In genomic region chr1:1031659-1032245, GRCh38 we compare ENCODE assay signal across 15 cellular contexts. TPM values are rescaled to one million over a fixed set of nuclear protein-coding genes. Genes with fewer than 3 reads are reported as not detected.
A peak's percentile ranks its signal among the peaks of the same experiment; 100 is the strongest.
DNase-seq lines count a peak whose midpoint lies in the region; ATAC-seq and TF ChIP-seq lines count a peak whose summit lies in the region.
"Had no signal": no experiment of that assay in that cellular context is flagged by ENCODE, and none has a peak within 500 bp of the region (broad histone marks: within the 10 kb centered on the region; RNA-seq: fewer than 3 reads in every experiment).

No MANE protein-coding gene starts in this region.

- CTCF ChIA-PET in WTC11 (lab: Charles Lee) = interaction anchor here (0.7 to 4.3 kb wide), 11 partner anchors 8 to 316 kb away, joined by 3 to 57 read pairs (median 8); partner anchors contain the start of genes AGRN and ISG15

- peaks cover 5% of the 10 kb centered on the region for H3K4me1 Mint-ChIP-seq in activated naive CD4-positive, alpha-beta T cell treated with anti-CD3 and anti-CD28 coated beads, Interleukin-2, amount 50 U/mL, for 24 hours
- peaks cover 10% of the 10 kb centered on the region for H3K4me1 Mint-ChIP-seq in WTC11
- peaks cover 0 to 9% of the 10 kb centered on the region in 2 donors for H3K4me1 Mint-ChIP-seq in immature natural killer cell
- H3K4me1 Mint-ChIP-seq in stimulated activated naive B cell treated with anti-CD40 and anti-IgM and Interleukin-4, amounts not matched to agents 10 μg/mL and 1 μg/mL and 100 μg/mL, for 72 hours = peaks cover 24 to 27% of the 10 kb centered on the region in 2 donors

- H3K27ac Mint-ChIP-seq in activated naive CD4-positive, alpha-beta T cell treated with anti-CD3 and anti-CD28 coated beads, Interleukin-2, amount 50 U/mL, for 24 hours = peak overlapping the region; percentile 41
- H3K27ac Mint-ChIP-seq in WTC11 (no peak overlapping the region), immature natural killer cell (peak overlapping the region in 1 of 6 donors; percentile 40)
- H3K27ac Mint-ChIP-seq in stimulated activated naive B cell treated with anti-CD40 and anti-IgM and Interleukin-4, amounts not matched to agents 10 μg/mL and 1 μg/mL and 100 μg/mL, for 72 hours = peak overlapping the region; percentile 97

- DNase-seq in activated naive CD4-positive, alpha-beta T cell treated with anti-CD3 and anti-CD28 coated beads, Interleukin-2, amount 50 U/mL, for 16 hours = no peak
- DNase-seq in WTC11 (ENCODE audit: low spot score) = no peak
- no peak for DNase-seq in immature natural killer cell
- DNase-seq in stimulated activated naive B cell treated with anti-CD40 and anti-IgM and Interleukin-4, amounts not matched to agents 10 μg/mL and 1 μg/mL and 100 μg/mL, for 72 hours = no peak
- no peak for DNase-seq in SIG-M5 treated with dmso at 0.1 percent for 504 hours (lab: John Stamatoyannopoulos, UW; ENCODE audit: unreplicated experiment)
- DNase-seq in COLO829 (ENCODE audit: low spot score) = no peak
- DNase-seq: activated CD4-positive, alpha-beta T cell treated with anti-CD3 and anti-CD28 coated beads for 4 hours; brain microvascular endothelial cell; effector CD8-positive, alpha-beta T cell; NCI-H1417 treated with DMSO at 0.1 percent for 48 hours; NCI-H446 treated with DMSO at 0.1 percent for 48 hours had no signal

- no peaks in the 10 kb centered on the region for H3K36me3 Mint-ChIP-seq in activated naive CD4-positive, alpha-beta T cell treated with anti-CD3 and anti-CD28 coated beads, Interleukin-2, amount 50 U/mL, for 24 hours
- peaks cover 5% of the 10 kb centered on the region; the same call in 1 of the 2 replicates for H3K36me3 Mint-ChIP-seq in WTC11
- no peaks in the 10 kb centered on the region for H3K36me3 Mint-ChIP-seq in immature natural killer cell
- H3K36me3 Mint-ChIP-seq in stimulated activated naive B cell treated with anti-CD40 and anti-IgM and Interleukin-4, amounts not matched to agents 10 μg/mL and 1 μg/mL and 100 μg/mL, for 72 hours = peaks cover 7 to 14% of the 10 kb centered on the region in 2 donors

- POLR2A ChIA-PET in WTC11 (lab: Charles Lee) = interaction anchor here (2.0 kb wide), 1 partner anchor 12 kb away, joined by 9 read pairs; the partner anchor contains the start of gene AGRN

- no peaks in the 10 kb centered on the region for H3K9me3 Mint-ChIP-seq in activated naive CD4-positive, alpha-beta T cell treated with anti-CD3 and anti-CD28 coated beads, Interleukin-2, amount 50 U/mL, for 24 hours
- H3K9me3 Mint-ChIP-seq in WTC11 (no peaks in the 10 kb centered on the region), immature natural killer cell (no peaks in the 10 kb centered on the region)
- H3K9me3 Mint-ChIP-seq in stimulated activated naive B cell treated with anti-CD40 and anti-IgM and Interleukin-4, amounts not matched to agents 10 μg/mL and 1 μg/mL and 100 μg/mL, for 72 hours = no peaks in the 10 kb centered on the region

- no peak for TF ChIP-seq CTCF in WTC11 (IDR thresholded peaks at IDR 0.05)

- peak overlapping the region; percentile 58 for H3K4me3 Mint-ChIP-seq in activated naive CD4-positive, alpha-beta T cell treated with anti-CD3 and anti-CD28 coated beads, Interleukin-2, amount 50 U/mL, for 24 hours
- peak overlapping the region; percentile 60 for H3K4me3 Mint-ChIP-seq in WTC11
- peak overlapping the region in 4 of 5 donors; percentile 6 to 52 (median 16) for H3K4me3 Mint-ChIP-seq in immature natural killer cell
- H3K4me3 Mint-ChIP-seq in stimulated activated naive B cell treated with anti-CD40 and anti-IgM and Interleukin-4, amounts not matched to agents 10 μg/mL and 1 μg/mL and 100 μg/mL, for 72 hours = peak overlapping the region; percentile 87 to 88

- ATAC-seq in WTC11 (no peak), HG02763 (IDR thresholded peaks at IDR 0.05; ENCODE audit: unreplicated experiment) (no peak)
- ATAC-seq in stimulated activated naive B cell treated with anti-CD40 and anti-IgM and Interleukin-4, amounts not matched to agents 10 μg/mL and 1 μg/mL and 100 μg/mL, for 72 hours (replicated peaks) = no peak

- H3K27me3 Mint-ChIP-seq in activated naive CD4-positive, alpha-beta T cell treated with anti-CD3 and anti-CD28 coated beads, Interleukin-2, amount 50 U/mL, for 24 hours = no peaks in the 10 kb centered on the region
- peaks cover 18% of the 10 kb centered on the region for H3K27me3 Mint-ChIP-seq in WTC11 (ENCODE audit: low read depth)
- H3K27me3 Mint-ChIP-seq in immature natural killer cell (ENCODE audit: low read depth in 3 of 3) = peaks cover 3 to 9% (median 6%) of the 10 kb centered on the region in 3 donors
- H3K27me3 Mint-ChIP-seq in stimulated activated naive B cell treated with anti-CD40 and anti-IgM and Interleukin-4, amounts not matched to agents 10 μg/mL and 1 μg/mL and 100 μg/mL, for 72 hours = peaks cover 17 to 29% of the 10 kb centered on the region in 2 donors

TF ChIP-seq in WTC11, 78 proteins besides CTCF, POLR2A, EP300 and RAD21:
- no peak for TF ChIP-seq NR3C1 (CRISPR knock-in tag; conservative IDR thresholded peaks at IDR 0.05; ENCODE audit: low read depth)

RNA-seq across cellular contexts. Expression of gene AGRN, which starts 11.8 kb away (rescaled TPM):
- total RNA-seq in WTC11 (2021) = 184 to 198 TPM (median 186 TPM) in 3 replicates
- under 1 TPM in 1 of 3 donors, not detected in 2; 0.87 TPM for polyA plus RNA-seq in immature natural killer cell

RNA-seq across cellular contexts. Expression of gene ISG15, which starts 18.5 kb away (rescaled TPM):
- total RNA-seq in WTC11 (2021) = 29.5 to 38.3 TPM (median 36.1 TPM) in 3 replicates
- 100 to 1,000 TPM; 304 to 360 (median 354) TPM for polyA plus RNA-seq in immature natural killer cell

RNA-seq across cellular contexts. Expression of gene HES4, which starts 31.9 kb away (rescaled TPM):
- 4.5 to 10.7 TPM (median 8.3 TPM) in 3 replicates for total RNA-seq in WTC11 (2021)
- 1 to 10 TPM; 2.3 to 7.7 (median 2.4) TPM for polyA plus RNA-seq in immature natural killer cell

RNA-seq across cellular contexts. Expression of gene RNF223, which starts 42.4 kb away (rescaled TPM):
- total RNA-seq in WTC11 (2021) = not detected in 3 replicates
- polyA plus RNA-seq in immature natural killer cell = not detected
- total RNA-seq: fibroblast of villous mesenchyme, mesenteric fat pad had no signal

RNA-seq across cellular contexts. Expression of gene PERM1, which starts 49.9 kb away (rescaled TPM):
- not detected in 3 replicates for total RNA-seq in WTC11 (2021)
- polyA plus RNA-seq in immature natural killer cell = not detected
- total RNA-seq: mesenteric fat pad had no signal

Comparison
In these comparisons a context has a peak if more than half of its experiments do, and no peak if none do; other contexts are left out.
1. H3K4me3 Mint-ChIP-seq: peak in every context shown above with its lines; median percentile 88 in stimulated activated naive B cell treated with anti-CD40 and anti-IgM and Interleukin-4, amounts not matched to agents 10 μg/mL and 1 μg/mL and 100 μg/mL, for 72 hours; 60 in WTC11; 58 in activated naive CD4-positive, alpha-beta T cell treated with anti-CD3 and anti-CD28 coated beads, Interleukin-2, amount 50 U/mL, for 24 hours; 16 in immature natural killer cell.